13 cellular contexts compared by ENCODE assay signal in genomic region chr2:62586981-62587380, GRCh38.
DNase-seq lines count a peak whose midpoint lies in the region; ATAC-seq and TF ChIP-seq lines count a peak whose summit lies in the region.
"Had no signal": no experiment of that assay in that cellular context is flagged by ENCODE, and none has a peak within 500 bp of the region (broad histone marks: within the 10 kb centered on the region; RNA-seq: fewer than 3 reads in every experiment).

No MANE protein-coding gene starts in this region.

- 82 to 92% methylated on average over 2 of the region's 2 CpGs for WGBS in thyroid gland, 2 donors

- no peaks in the 10 kb centered on the region for H3K27me3 ChIP-seq in thyroid gland
- no peaks in the 10 kb centered on the region for H3K27me3 ChIP-seq in MG63
- H3K27me3 ChIP-seq: heart right ventricle, sigmoid colon, vagina had no signal

- H3K4me3 ChIP-seq in foreskin fibroblast (ENCODE audit: low read depth in 1 of 2, low read length in 2 of 2) = no peak overlapping the region
- H3K4me3 ChIP-seq in thyroid gland (replicated peaks in 1 of 3) = no peak overlapping the region
- no peak overlapping the region for H3K4me3 ChIP-seq in MG63
- H3K4me3 ChIP-seq: heart right ventricle, PC-9, sigmoid colon, vagina had no signal

- intact Hi-C loops in thyroid gland (cut with DNase I) = no loop called here

- no peak for ATAC-seq in GM19023 (IDR thresholded peaks at IDR 0.05; ENCODE audit: unreplicated experiment)
- ATAC-seq in stimulated activated naive CD8-positive, alpha-beta T cell treated with anti-CD3 and anti-CD28 coated beads, Interleukin-15, Interleukin-2, amounts not matched to agents 100 U/mL and 50 U/mL, for 24 hours = no peak
- ATAC-seq: activated T-helper 17 cell treated with anti-CD3 and anti-CD28 coated beads, Interleukin-2, amount 50 U/mL, for 72 hours; heart right ventricle had no signal

- H3K36me3 ChIP-seq in thyroid gland = no peaks in the 10 kb centered on the region
- H3K36me3 ChIP-seq in MG63 = no peaks in the 10 kb centered on the region
- H3K36me3 ChIP-seq: heart right ventricle, sigmoid colon, vagina had no signal

- H3K9me3 ChIP-seq in thyroid gland (no peaks in the 10 kb centered on the region), MG63 (peaks cover 6% of the 10 kb centered on the region; the same call in 1 of the 2 replicates)
- H3K9me3 ChIP-seq: heart right ventricle, sigmoid colon, vagina had no signal

- H3K27ac ChIP-seq in thyroid gland = no peak overlapping the region
- H3K27ac ChIP-seq: heart right ventricle, PC-9, vagina had no signal

- peak; percentile 70 for DNase-seq in A172 (ENCODE audit: low spot score)
- DNase-seq in GM20000 (ENCODE audit: low spot score) = peak; percentile 21
- peak; percentile 73 for DNase-seq in RPMI7951 (ENCODE audit: low read depth)
- DNase-seq in foreskin fibroblast = peak; percentile 39 to 50
- no peak for DNase-seq in thyroid gland
- DNase-seq in MG63 = no peak
- no peak for DNase-seq in stimulated activated naive CD8-positive, alpha-beta T cell treated with anti-CD3 and anti-CD28 coated beads, Interleukin-15, Interleukin-2, amounts not matched to agents 100 U/mL and 50 U/mL, for 24 hours
- DNase-seq: heart right ventricle, PC-9, sigmoid colon had no signal

- TF ChIP-seq POLR2A in thyroid gland (IDR thresholded peaks at IDR 0.05) = no peak

- no peak for TF ChIP-seq CTCF in GM20000 (IDR thresholded peaks at IDR 0.05; ENCODE audit: extremely low read depth, missing control alignments)
- TF ChIP-seq CTCF in foreskin fibroblast (IDR thresholded peaks at IDR 0.05; ENCODE audit: low read depth, low read length) = no peak
- TF ChIP-seq CTCF in thyroid gland (IDR thresholded peaks at IDR 0.05) = no peak

- peaks cover 0 to 3% of the 10 kb centered on the region in 2 donors for H3K4me1 ChIP-seq in thyroid gland
- H3K4me1 ChIP-seq: heart right ventricle, vagina had no signal

Comparison
In these comparisons a context has a peak if more than half of its experiments do, and no peak if none do; other contexts are left out.
1. DNase-seq: peak in A172 (single experiment), GM20000 (single experiment), RPMI7951 (single experiment) and foreskin fibroblast (2 of 2); none in thyroid gland (0 of 2), MG63 (single experiment) and stimulated activated naive CD8-positive, alpha-beta T cell treated with anti-CD3 and anti-CD28 coated beads, Interleukin-15, Interleukin-2, amounts not matched to agents 100 U/mL and 50 U/mL, for 24 hours (single experiment).